Comparison of ENCODE assay signal across 14 cellular contexts in genomic region chr3:136353461-136353860, GRCh38.
DNase-seq lines count a peak whose midpoint lies in the region; ATAC-seq and TF ChIP-seq lines count a peak whose summit lies in the region.
"Had no signal": no experiment of that assay in that cellular context is flagged by ENCODE, and none has a peak within 500 bp of the region (broad histone marks: within the 10 kb centered on the region; RNA-seq: fewer than 3 reads in every experiment).

No MANE protein-coding gene starts in this region.

- H2BK120ac ChIP-seq in neuronal stem cell (ENCODE audit: low read depth, low read length) = no peak overlapping the region

- H3K36me3 ChIP-seq in GM23338 (ENCODE audit: insufficient read depth) (no peaks in the 10 kb centered on the region), neuronal stem cell (replicated peaks in 1 of 2; ENCODE audit: control insufficient read depth in 2 of 2, insufficient read depth in 2 of 2, low read length in 2 of 2) (peaks cover 0 to 38% of the 10 kb centered on the region in 2 donors)

- no peak overlapping the region for H2BK12ac ChIP-seq in neuronal stem cell (ENCODE audit: low read length)

- H3F3A ChIP-seq in GM23338 (replicated peaks; ENCODE audit: low read depth) = no peaks in the 10 kb centered on the region

- H3K27ac Mint-ChIP-seq in activated naive CD8-positive, alpha-beta T cell = peak overlapping the region; percentile 50
- no peak overlapping the region for H3K27ac Mint-ChIP-seq in activated naive CD8-positive, alpha-beta T cell treated with anti-CD3 and anti-CD28 coated beads for 36 hours
- no peak overlapping the region for H3K27ac Mint-ChIP-seq in GM23338

- H3K79me2 ChIP-seq in GM23338 (replicated peaks; ENCODE audit: insufficient read depth) = no peaks in the 10 kb centered on the region

- TF ChIP-seq CTCF in GM23338 (conservative IDR thresholded peaks at IDR 0.05; ENCODE audit: low read depth in 2 of 2) = no peak
- TF ChIP-seq CTCF in LNCaP clone FGC (IDR thresholded peaks at IDR 0.05; ENCODE audit: control insufficient read depth, extremely low read depth, insufficient read depth) = no peak

- H4K91ac ChIP-seq in neuronal stem cell (ENCODE audit: low read depth, low read length, poor library complexity) = no peak overlapping the region

- no peak for DNase-seq in activated naive CD8-positive, alpha-beta T cell treated with anti-CD3 and anti-CD28 coated beads for 36 hours
- DNase-seq in GM23338 (ENCODE audit: low spot score) (peak; percentile 50), LNCaP clone FGC (ENCODE audit: low read depth) (peak; percentile 36), neuronal stem cell (ENCODE audit: low spot score) (no peak), NCI-H82 treated with DMSO at 0.1 percent for 48 hours (lab: John Stamatoyannopoulos, UW; ENCODE audit: unreplicated experiment) (no peak), activated gamma-delta T cell (lab: John Stamatoyannopoulos, UW) (no peak)
- DNase-seq in stimulated activated naive CD4-positive, alpha-beta T cell treated with Interleukin-2 at 50 U/mL for 16 hours (lab: John Stamatoyannopoulos, UW) = no peak
- DNase-seq: activated effector memory CD4-positive, alpha-beta T cell treated with Interleukin-2 at 50 U/mL for 16 hours; cerebellar nuclear complex; testis had no signal

- no peak overlapping the region for H3K4ac ChIP-seq in neuronal stem cell (ENCODE audit: low read length)

- no peak overlapping the region for H3K23ac ChIP-seq in neuronal stem cell (ENCODE audit: low read depth, low read length, poor library complexity)

- H2BK5ac ChIP-seq in neuronal stem cell (ENCODE audit: low read length) = no peak overlapping the region

- H3K4me1 ChIP-seq in GM23338 (ENCODE audit: insufficient read depth) (no peaks in the 10 kb centered on the region; the same call in 1 of the 2 replicates), neuronal stem cell (ENCODE audit: control insufficient read depth in 2 of 2, insufficient read depth in 1 of 2, low read depth in 1 of 2, low read length in 2 of 2) (no peaks in the 10 kb centered on the region)
- H3K4me1 ChIP-seq: testis had no signal

- H3K4me2 ChIP-seq in GM23338 = no peak overlapping the region
- H3K4me2 ChIP-seq in neuronal stem cell (ENCODE audit: insufficient read depth, low read length, poor library complexity, severe bottlenecking) = no peak overlapping the region

- peaks cover 19% of the 10 kb centered on the region for H3K36me3 Mint-ChIP-seq in activated naive CD8-positive, alpha-beta T cell
- H3K36me3 Mint-ChIP-seq in activated naive CD8-positive, alpha-beta T cell treated with anti-CD3 and anti-CD28 coated beads for 36 hours = peaks cover 26% of the 10 kb centered on the region
- peaks cover 10% of the 10 kb centered on the region; the same call in 2 of the 3 replicates for H3K36me3 Mint-ChIP-seq in GM23338 (ENCODE audit: low read depth)

- no peaks in the 10 kb centered on the region for H4K20me1 ChIP-seq in GM23338 (replicated peaks; ENCODE audit: insufficient read depth)

- no peak overlapping the region for H3K18ac ChIP-seq in neuronal stem cell (ENCODE audit: low read length)

- no peak overlapping the region for H2AK5ac ChIP-seq in neuronal stem cell (ENCODE audit: low read depth, low read length)

- no peaks in the 10 kb centered on the region for H3K9me2 ChIP-seq in GM23338 (ENCODE audit: insufficient read depth)

- no peak overlapping the region for H3K9ac ChIP-seq in neuronal stem cell (ENCODE audit: low read depth, low read length, poor library complexity)

- peaks cover 8% of the 10 kb centered on the region for H3K9me3 Mint-ChIP-seq in activated naive CD8-positive, alpha-beta T cell (ENCODE audit: low read depth)
- peaks cover 11% of the 10 kb centered on the region for H3K9me3 Mint-ChIP-seq in activated naive CD8-positive, alpha-beta T cell treated with anti-CD3 and anti-CD28 coated beads for 36 hours
- H3K9me3 Mint-ChIP-seq in GM23338 = no peaks in the 10 kb centered on the region; the same call in 2 of the 3 replicates

- H3K4me3 ChIP-seq in GM23338 (no peak overlapping the region), LNCaP clone FGC (ENCODE audit: low read depth, low read length) (no peak overlapping the region), neuronal stem cell (ENCODE audit: low read length in 2 of 2) (no peak overlapping the region)
- H3K4me3 ChIP-seq: esophagus muscularis mucosa, right atrium auricular region, testis had no signal

- no CpG with 5 or more reads among the region's 2 CpGs for WGBS in neuronal stem cell (ENCODE audit: extremely low coverage in 2 of 2, insufficient read length in 2 of 2, insufficient replicate concordance in 1 of 2), 2 donors

- peaks cover 5% of the 10 kb centered on the region for H3K4me1 Mint-ChIP-seq in activated naive CD8-positive, alpha-beta T cell (ENCODE audit: low read depth)
- H3K4me1 Mint-ChIP-seq in activated naive CD8-positive, alpha-beta T cell treated with anti-CD3 and anti-CD28 coated beads for 36 hours = peaks cover 11% of the 10 kb centered on the region
- H3K4me1 Mint-ChIP-seq in GM23338 = peaks cover 12% of the 10 kb centered on the region

- no peak overlapping the region for H3K14ac ChIP-seq in neuronal stem cell (ENCODE audit: low read length)

- no peak overlapping the region for H2AFZ ChIP-seq in GM23338
- H2AFZ ChIP-seq in neuronal stem cell (ENCODE audit: low read length) = no peak overlapping the region

- H3K9me3 ChIP-seq in neuronal stem cell (replicated peaks in 1 of 2; ENCODE audit: control insufficient read depth in 2 of 2, insufficient read depth in 1 of 2, low read depth in 1 of 2, low read length in 2 of 2) = peaks cover 0 to 2% of the 10 kb centered on the region in 2 donors
- H3K9me3 ChIP-seq: esophagus muscularis mucosa, right atrium auricular region, testis had no signal

- peak; percentile 61; the same call in 2 of the 3 replicates for ATAC-seq in GM23338
- ATAC-seq: Right ventricle myocardium inferior had no signal

- H3K27me3 ChIP-seq in GM23338 (ENCODE audit: insufficient read depth) (no peaks in the 10 kb centered on the region), neuronal stem cell (ENCODE audit: control insufficient read depth in 3 of 3, insufficient read depth in 3 of 3, low read depth in 1 of 3, low read length in 3 of 3) (no peaks in the 10 kb centered on the region)
- H3K27me3 ChIP-seq: esophagus muscularis mucosa, right atrium auricular region, testis had no signal

- no peaks in the 10 kb centered on the region for H3K27me3 Mint-ChIP-seq in activated naive CD8-positive, alpha-beta T cell
- no peaks in the 10 kb centered on the region for H3K27me3 Mint-ChIP-seq in activated naive CD8-positive, alpha-beta T cell treated with anti-CD3 and anti-CD28 coated beads for 36 hours
- H3K27me3 Mint-ChIP-seq in GM23338 (ENCODE audit: insufficient read depth, low read depth, poor library complexity) = peaks cover 1% of the 10 kb centered on the region

- H3K27ac ChIP-seq in GM23338 (ENCODE audit: low read depth) (no peak overlapping the region), neuronal stem cell (replicated peaks; ENCODE audit: low read length) (no peak overlapping the region)
- H3K27ac ChIP-seq: esophagus muscularis mucosa, right atrium auricular region, testis had no signal

- peaks cover under 1% of the 10 kb centered on the region for H3K79me1 ChIP-seq in neuronal stem cell (ENCODE audit: low read depth, low read length)

- H3K4me3 Mint-ChIP-seq in activated naive CD8-positive, alpha-beta T cell = no peak overlapping the region
- no peak overlapping the region for H3K4me3 Mint-ChIP-seq in activated naive CD8-positive, alpha-beta T cell treated with anti-CD3 and anti-CD28 coated beads for 36 hours
- H3K4me3 Mint-ChIP-seq in GM23338 = no peak overlapping the region

- no peak overlapping the region for H4K8ac ChIP-seq in neuronal stem cell (ENCODE audit: low read depth, low read length)

- no peak overlapping the region for H2BK15ac ChIP-seq in neuronal stem cell (ENCODE audit: low read length)

TF ChIP-seq in GM23338, 12 proteins besides CTCF, POLR2A, EP300 and RAD21:
- TF ChIP-seq POLR2AphosphoS5 (IDR thresholded peaks at IDR 0.05; ENCODE audit: low read depth) = no peak
- no peak for TF ChIP-seq ZNF114 (CRISPR knock-in tag; IDR thresholded peaks at IDR 0.05)
- no peak for TF ChIP-seq EZH2phosphoT487 (IDR thresholded peaks at IDR 0.05; ENCODE audit: unreplicated experiment)
- no peak for TF ChIP-seq REST (IDR thresholded peaks at IDR 0.05; ENCODE audit: unreplicated experiment)
- no peak for TF ChIP-seq JUNB (IDR thresholded peaks at IDR 0.05; ENCODE audit: unreplicated experiment)

Comparison
In these comparisons a context has a peak if more than half of its experiments do, and no peak if none do; other contexts are left out.
1. DNase-seq: peak in GM23338 (single experiment) and LNCaP clone FGC (single experiment); none in activated naive CD8-positive, alpha-beta T cell treated with anti-CD3 and anti-CD28 coated beads for 36 hours (single experiment), neuronal stem cell (single experiment), NCI-H82 treated with DMSO at 0.1 percent for 48 hours (single experiment), stimulated activated naive CD4-positive, alpha-beta T cell treated with Interleukin-2 at 50 U/mL for 16 hours (single experiment) and activated gamma-delta T cell (single experiment).